17 cellular contexts compared by ENCODE assay signal in genomic region chr10:129236411-129236810, GRCh38.
DNase-seq lines count a peak whose midpoint lies in the region; TF ChIP-seq lines count a peak whose summit lies in the region.
"Had no signal": no experiment of that assay in that cellular context is flagged by ENCODE, and none has a peak within 500 bp of the region (broad histone marks: within the 10 kb centered on the region; RNA-seq: fewer than 3 reads in every experiment).

No MANE protein-coding gene starts in this region.

- TF ChIP-seq RAD21 in neural cell (conservative IDR thresholded peaks at IDR 0.05) = no peak

- H3K79me2 ChIP-seq in neural cell (replicated peaks; ENCODE audit: insufficient read depth, low read length) = no peaks in the 10 kb centered on the region

- H4K20me1 ChIP-seq in neural cell (ENCODE audit: insufficient read depth) = no peaks in the 10 kb centered on the region
- H4K20me1 ChIP-seq: BLaER1 treated with 17β-estradiol and CSF1 and Interleukin-3, amounts not matched to agents 10 nM and 100 nM had no signal

- H3F3A ChIP-seq in neural cell (ENCODE audit: insufficient read depth, low read length, poor library complexity, severe bottlenecking) = peaks cover 3% of the 10 kb centered on the region

- no peak overlapping the region for H2AFZ ChIP-seq in neural cell (ENCODE audit: low read depth, low read length)

- H3K9me2 ChIP-seq in neural cell (ENCODE audit: insufficient read depth, low read length) = no peaks in the 10 kb centered on the region

- TF ChIP-seq POLR2A in esophagus muscularis mucosa (IDR thresholded peaks at IDR 0.05; ENCODE audit: low read depth) = no peak

- H3K4me3 ChIP-seq in esophagus muscularis mucosa (no peak overlapping the region), neural cell (ENCODE audit: low read length) (peak overlapping the region; percentile 9)
- H3K4me3 ChIP-seq: BLaER1 treated with 17β-estradiol and CSF1 and Interleukin-3, amounts not matched to agents 10 nM and 100 nM had no signal

- H3K9me3 Mint-ChIP-seq in osteocyte (ENCODE audit: unreplicated experiment) = peaks cover 19% of the 10 kb centered on the region
- H3K9me3 Mint-ChIP-seq: CD4-positive, alpha-beta T cell; CD8-positive, alpha-beta T cell had no signal

- no peaks in the 10 kb centered on the region for H3K27me3 Mint-ChIP-seq in osteocyte (ENCODE audit: unreplicated experiment)
- H3K27me3 Mint-ChIP-seq: B cell had no signal

- TF ChIP-seq EP300 in esophagus muscularis mucosa (IDR thresholded peaks at IDR 0.05) (no peak), neural cell (conservative IDR thresholded peaks at IDR 0.05; ENCODE audit: poor library complexity, severe bottlenecking) (no peak)

- H3K27ac Mint-ChIP-seq in osteocyte (ENCODE audit: unreplicated experiment) = no peak overlapping the region
- H3K27ac Mint-ChIP-seq: B cell; CD4-positive, alpha-beta T cell; CD8-positive, alpha-beta T cell had no signal

- no peaks in the 10 kb centered on the region for H3K4me1 Mint-ChIP-seq in osteocyte (ENCODE audit: unreplicated experiment)

- H3K9ac ChIP-seq in neural cell (ENCODE audit: low read length) = no peak overlapping the region
- H3K9ac ChIP-seq: BLaER1 treated with 17β-estradiol and CSF1 and Interleukin-3, amounts not matched to agents 10 nM and 100 nM had no signal

- H3K27ac ChIP-seq in esophagus muscularis mucosa (replicated peaks in 1 of 4) (no peak overlapping the region), neural cell (ENCODE audit: low read length) (no peak overlapping the region)
- H3K27ac ChIP-seq: BLaER1 treated with 17β-estradiol and CSF1 and Interleukin-3, amounts not matched to agents 10 nM and 100 nM; C4-2B had no signal

- H3K36me3 ChIP-seq in esophagus muscularis mucosa (no peaks in the 10 kb centered on the region), neural cell (ENCODE audit: insufficient read depth, low read length) (no peaks in the 10 kb centered on the region)
- H3K36me3 ChIP-seq: BLaER1 treated with 17β-estradiol and CSF1 and Interleukin-3, amounts not matched to agents 10 nM and 100 nM had no signal

- no peak overlapping the region for H3K4me3 Mint-ChIP-seq in osteocyte (ENCODE audit: unreplicated experiment)
- H3K4me3 Mint-ChIP-seq: B cell; CD4-positive, alpha-beta T cell; CD8-positive, alpha-beta T cell had no signal

- no peaks in the 10 kb centered on the region for H3K4me1 ChIP-seq in esophagus muscularis mucosa
- H3K4me1 ChIP-seq: Caco-2 had no signal

- H3K27me3 ChIP-seq in esophagus muscularis mucosa (no peaks in the 10 kb centered on the region), neural cell (ENCODE audit: insufficient read depth, low read depth, low read length) (no peaks in the 10 kb centered on the region)
- H3K27me3 ChIP-seq: BLaER1 treated with 17β-estradiol and CSF1 and Interleukin-3, amounts not matched to agents 10 nM and 100 nM had no signal

- TF ChIP-seq CTCF in esophagus muscularis mucosa (IDR thresholded peaks at IDR 0.05) (no peak), neural cell (IDR thresholded peaks at IDR 0.05; ENCODE audit: poor library complexity, severe bottlenecking) (no peak), osteocyte (IDR thresholded peaks at IDR 0.05) (no peak)

- WGBS in esophagus muscularis mucosa = 67% methylated on average over 18 of the region's 18 CpGs

- no peak overlapping the region for H3K4me2 ChIP-seq in neural cell (ENCODE audit: low read length)
- H3K4me2 ChIP-seq: BLaER1 treated with 17β-estradiol and CSF1 and Interleukin-3, amounts not matched to agents 10 nM and 100 nM had no signal

- DNase-seq in esophagus muscularis mucosa (ENCODE audit: extremely low spot score) = peak; percentile 55
- DNase-seq in osteocyte (ENCODE audit: extremely low spot score, unreplicated experiment) = peak; percentile 64
- no peak for DNase-seq in NCI-H146 (lab: John Stamatoyannopoulos, UW)
- DNase-seq in middle frontal gyrus (ENCODE audit: extremely low spot score, low spot score) = no peak
- DNase-seq in Ammon's horn (ENCODE audit: low spot score) = no peak
- DNase-seq: 8988T; ACHN; Caco-2; Calu3; CD4-positive, alpha-beta T cell; CD8-positive, alpha-beta T cell; DMS79 treated with DMSO at 0.1 percent for 48 hours; GF-D8 had no signal

- no peaks in the 10 kb centered on the region for H3K36me3 Mint-ChIP-seq in osteocyte (ENCODE audit: unreplicated experiment)
- H3K36me3 Mint-ChIP-seq: CD8-positive, alpha-beta T cell had no signal

- intact Hi-C loops in esophagus muscularis mucosa (cut with DNase I) = no loop called here

- H3K9me3 ChIP-seq in esophagus muscularis mucosa (no peaks in the 10 kb centered on the region), neural cell (ENCODE audit: low read length) (no peaks in the 10 kb centered on the region)
- H3K9me3 ChIP-seq: BLaER1 treated with 17β-estradiol and CSF1 and Interleukin-3, amounts not matched to agents 10 nM and 100 nM; Caco-2 had no signal

TF ChIP-seq in neural cell, 6 proteins besides CTCF, POLR2A, EP300 and RAD21:
- TF ChIP-seq SMC3 (conservative IDR thresholded peaks at IDR 0.05; ENCODE audit: poor library complexity) (no peak), POLR2AphosphoS5 (IDR thresholded peaks at IDR 0.05) (peak; percentile 62)

Comparison
In these comparisons a context has a peak if more than half of its experiments do, and no peak if none do; other contexts are left out.
1. DNase-seq: peak in esophagus muscularis mucosa (single experiment) and osteocyte (single experiment); none in NCI-H146 (single experiment), middle frontal gyrus (single experiment) and Ammon's horn (single experiment).